Comparison of ENCODE assay signal across 8 cellular contexts in the genomic region with DNA sequence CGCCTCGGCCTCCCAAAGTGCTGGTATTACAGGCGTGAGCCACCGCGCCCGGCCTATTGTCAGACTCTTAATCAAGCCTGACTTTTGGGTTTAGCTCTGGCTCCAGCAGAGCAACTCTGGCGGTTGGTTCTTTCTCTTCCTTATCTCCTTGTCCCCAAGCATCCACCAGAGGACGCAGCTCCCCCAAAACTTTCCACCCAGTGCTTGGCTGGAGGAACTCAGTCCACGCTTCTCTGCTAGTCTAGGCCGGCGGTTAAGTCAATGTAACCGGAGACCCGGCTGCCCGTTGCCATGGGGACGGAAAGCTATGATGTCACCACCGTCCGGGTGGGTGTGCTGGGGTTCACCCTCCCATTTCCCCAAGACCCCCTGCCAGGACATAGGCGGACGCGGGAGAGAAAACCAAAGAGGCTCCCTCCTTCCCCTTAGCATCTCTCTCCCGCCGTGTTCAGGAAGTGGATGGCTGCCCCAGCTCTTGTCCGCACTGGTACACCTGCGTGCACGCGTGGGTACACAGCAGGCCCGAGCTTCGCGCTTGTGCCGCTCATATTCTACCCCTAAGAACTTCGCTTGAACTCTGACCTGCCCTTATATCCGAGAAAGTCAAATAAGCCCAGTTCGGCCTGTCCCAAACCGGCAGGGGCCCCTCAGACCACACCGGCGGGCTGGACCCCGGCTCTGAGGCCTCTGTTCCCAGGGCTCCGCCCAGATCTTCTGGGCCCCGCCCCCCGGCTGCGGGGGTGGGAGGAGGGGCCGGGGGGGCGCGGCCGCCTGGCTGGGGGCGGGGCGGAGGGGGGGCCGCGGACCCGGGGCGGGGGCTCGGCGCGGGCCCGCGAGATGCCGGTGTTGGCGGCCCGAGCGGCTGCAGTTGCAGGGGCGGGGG. TPM values are rescaled to one million over a fixed set of nuclear protein-coding genes. Genes with fewer than 3 reads are reported as not detected.
A peak's percentile ranks its signal among the peaks of the same experiment; 100 is the strongest.
DNase-seq lines count a peak whose midpoint lies in the region; ATAC-seq and TF ChIP-seq lines count a peak whose summit lies in the region.

A gene with protein sequence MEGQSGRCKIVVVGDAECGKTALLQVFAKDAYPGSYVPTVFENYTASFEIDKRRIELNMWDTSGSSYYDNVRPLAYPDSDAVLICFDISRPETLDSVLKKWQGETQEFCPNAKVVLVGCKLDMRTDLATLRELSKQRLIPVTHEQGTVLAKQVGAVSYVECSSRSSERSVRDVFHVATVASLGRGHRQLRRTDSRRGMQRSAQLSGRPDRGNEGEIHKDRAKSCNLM (plus strand): TSS at position 825 of the 883 bp plus-strand sequence. CDS start 117 bp downstream, outside the sequence.

- H3K36me3 ChIP-seq in OCI-LY1 (ENCODE audit: insufficient read depth, low read length) (no peaks in the 10 kb centered on the region), mesodermal cell (ENCODE audit: control insufficient read depth, insufficient read depth, low read length) (peaks cover 5% of the 10 kb centered on the region)

- peaks cover 15% of the 10 kb centered on the region for H3K4me1 ChIP-seq in OCI-LY1 (ENCODE audit: insufficient read depth, low read length, severe bottlenecking)
- H3K4me1 ChIP-seq in mesodermal cell (ENCODE audit: control insufficient read depth, insufficient read depth, low read length, poor library complexity, severe bottlenecking) = peaks cover 9% of the 10 kb centered on the region

- H3K27me3 ChIP-seq in OCI-LY1 (ENCODE audit: insufficient read depth, low read length) = no peaks in the 10 kb centered on the region

- no peaks in the 10 kb centered on the region for H4K20me1 ChIP-seq in OCI-LY1 (ENCODE audit: insufficient read depth, low read length)

- peak within 1 kb of the TSS; percentile 63 for H3K4me3 ChIP-seq in OCI-LY1 (ENCODE audit: low read depth, low read length, poor library complexity, severe bottlenecking)
- H3K4me3 ChIP-seq in mesodermal cell (ENCODE audit: extremely low read depth, insufficient read depth, low read length, poor library complexity, severe bottlenecking) = peak within 1 kb of the TSS; percentile 63

- peak within 1 kb of the TSS; percentile 77 for H3K4me2 ChIP-seq in OCI-LY1 (ENCODE audit: low read length)

- H2AFZ ChIP-seq in OCI-LY1 (ENCODE audit: low read length) = no peak within 1 kb of the TSS

- TF ChIP-seq CTCF in OCI-LY1 (IDR thresholded peaks at IDR 0.05; ENCODE audit: low read length) = peak; percentile 70

- no peaks in the 10 kb centered on the region for H3K79me2 ChIP-seq in OCI-LY1 (ENCODE audit: insufficient read depth, low read length)

- no peaks in the 10 kb centered on the region for H3K9me3 ChIP-seq in OCI-LY1 (ENCODE audit: low read length)
- H3K9me3 ChIP-seq in mesodermal cell (ENCODE audit: control insufficient read depth, low read length) = no peaks in the 10 kb centered on the region

- DNase-seq in ELR (ENCODE audit: low read depth) = peak; percentile 98
- DNase-seq in HuH-7 (ENCODE audit: low spot score) = peak; percentile 99
- DNase-seq in activated T-cell treated with anti-CD3 and anti-CD28 coated beads for 1 hour (ENCODE audit: low read depth) = peak; percentile 67
- DNase-seq in epidermal melanocyte (ENCODE audit: insufficient read length, low spot score) = peak; percentile 97
- peak; percentile 39 for DNase-seq in stimulated activated CD8-positive, alpha-beta memory T cell treated with anti-CD3 and anti-CD28 coated beads, Interleukin-12 subunit alpha, Interleukin-12 subunit beta, amount 100 ng/mL, for 24 hours (ENCODE audit: extremely low read depth)

- H3K9me2 ChIP-seq in OCI-LY1 (ENCODE audit: low read depth, low read length) = no peaks in the 10 kb centered on the region

- no peaks in the 10 kb centered on the region for H3F3A ChIP-seq in OCI-LY1 (ENCODE audit: insufficient read depth, low read length)

- 1 to 2% methylated on average over 27 to 33 of the region's 61 CpGs for WGBS in mesodermal cell (ENCODE audit: insufficient coverage in 2 of 2), 2 experiments

- no peak for ATAC-seq in GM18873 (IDR thresholded peaks at IDR 0.05; ENCODE audit: low FRiP score, unreplicated experiment)

- no peak within 1 kb of the TSS for H3K27ac ChIP-seq in OCI-LY1 (ENCODE audit: low read depth, low read length, poor library complexity, severe bottlenecking)
- peak within 1 kb of the TSS; percentile 91 for H3K27ac ChIP-seq in mesodermal cell (ENCODE audit: low read depth, low read length, severe bottlenecking)

- peak within 1 kb of the TSS; percentile 27; the same call in 1 of the 2 replicates for H3K9ac ChIP-seq in OCI-LY1 (ENCODE audit: low read length)

RNA-seq across cellular contexts. Expression of the gene that starts here (rescaled TPM):
- 9.1 TPM for polyA plus RNA-seq in mesodermal cell (2013, experiment 1 of 2)
- polyA plus RNA-seq in mesodermal cell (2013, experiment 2 of 2) = 7.2 TPM

Comparison
In these comparisons a context has a peak if more than half of its experiments do, and no peak if none do; other contexts are left out.
1. DNase-seq: peak in every context shown above with its lines; median percentile 99 in HuH-7; 98 in ELR; 97 in epidermal melanocyte; 67 in activated T-cell treated with anti-CD3 and anti-CD28 coated beads for 1 hour; 39 in stimulated activated CD8-positive, alpha-beta memory T cell treated with anti-CD3 and anti-CD28 coated beads, Interleukin-12 subunit alpha, Interleukin-12 subunit beta, amount 100 ng/mL, for 24 hours.